Comparison of ENCODE assay signal across 19 cellular contexts in the genomic region with DNA sequence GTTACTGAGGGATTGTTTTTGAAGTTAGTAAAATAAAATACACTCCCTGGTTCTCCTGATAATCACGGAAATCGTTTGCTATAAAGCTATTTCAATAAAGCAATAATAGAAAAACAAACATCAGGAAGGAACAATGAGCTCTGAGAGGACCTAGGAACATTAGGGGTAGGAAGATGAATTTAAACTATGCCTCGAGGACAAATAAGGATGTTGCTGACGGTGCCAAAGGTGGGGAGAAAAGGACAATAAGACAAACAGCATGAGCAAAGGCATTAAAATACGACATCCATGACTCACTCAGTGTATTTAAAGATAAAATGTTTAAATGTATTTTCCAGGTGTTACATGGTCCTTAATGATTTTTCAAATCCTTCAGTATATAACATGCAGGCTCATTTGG.
"Had no signal": no experiment of that assay in that cellular context is flagged by ENCODE, and none has a peak within 500 bp of the region (broad histone marks: within the 10 kb centered on the region; RNA-seq: fewer than 3 reads in every experiment).

No MANE protein-coding gene starts in this region.

- H3K27ac ChIP-seq: SJSA1 had no signal

- H3K4me1 ChIP-seq: SJSA1 had no signal

- H3K4me3 ChIP-seq: SJSA1 had no signal

- H3K27me3 ChIP-seq: SJSA1 had no signal

- H3K9me3 ChIP-seq: SJSA1 had no signal

- DNase-seq: activated CD4-positive, alpha-beta T cell treated with anti-CD3 and anti-CD28 coated beads for 1 hour; activated CD4-positive, alpha-beta T cell treated with anti-CD3 and anti-CD28 coated beads, Interleukin-2, amount 50 U/mL, for 48 hours; activated effector memory CD4-positive, alpha-beta T cell treated with anti-CD3 and anti-CD28 coated beads, Interleukin-2, amount 50 U/mL, for 16 hours; activated naive CD4-positive, alpha-beta T cell treated with Interleukin-2 at 50 U/mL for 16 hours; activated naive CD8-positive, alpha-beta T cell treated with anti-CD3 and anti-CD28 coated beads, Interleukin-2, amount 50 U/mL, for 24 hours; activated T-cell treated with anti-CD3 and anti-CD28 coated beads, Interleukin-2, amount 50 U/mL, for 4 hours; amniotic stem cell; Kasumi-1; KBM-7; NCI-H1048; NCI-H1436 treated with DMSO at 0.1 percent for 48 hours; NCI-H187; NCI-H2171; NCI-H2227 treated with DMSO at 0.1 percent for 48 hours; NCI-H510A; NCI-H526 treated with DMSO at 0.1 percent for 48 hours; PC-3; SHP77 had no signal

- H3K36me3 ChIP-seq: SJSA1 had no signal
